ENCODE assay signal across 8 cellular contexts in genomic region chr7:100158229-100159098, GRCh38. TPM values are rescaled to one million over a fixed set of nuclear protein-coding genes. Genes with fewer than 3 reads are reported as not detected.
A peak's percentile ranks its signal among the peaks of the same experiment; 100 is the strongest.
DNase-seq lines count a peak whose midpoint lies in the region; ATAC-seq and TF ChIP-seq lines count a peak whose summit lies in the region.

TRAPPC14 (minus strand) TSS chr7:100158723; CDS start chr7:100158499, 224 bp downstream.

- peak within 1 kb of the TSS; percentile 85 for H3K27ac ChIP-seq in C4-2B

- DNase-seq in HT-29 (ENCODE audit: low spot score) (peak; percentile 87), NOMO-1 treated with DMSO at 0.1 percent for 48 hours (lab: John Stamatoyannopoulos, UW; ENCODE audit: unreplicated experiment) (peak; percentile 86), lung microvascular endothelial cell (ENCODE audit: low read depth in 2 of 2) (peak; percentile 65 to 68)
- DNase-seq in effector CD8-positive, alpha-beta T cell (lab: John Stamatoyannopoulos, UW), result peak; percentile 80
- DNase-seq in stimulated activated CD4-positive, alpha-beta T cell treated with anti-CD3 and anti-CD28 coated beads, TNF-alpha, amount 100 ng/mL, for 4 hours (ENCODE audit: low read depth in 3 of 3), result peak; percentile 81 to 94 (median 86)

- ATAC-seq in GM19438 (IDR thresholded peaks at IDR 0.05; ENCODE audit: low read depth, unreplicated experiment), result peak; percentile 70

- POLR2A ChIA-PET in activated CD8-positive, alpha-beta memory T cell treated with anti-CD3 and anti-CD28 coated beads for 36 hours (lab: Charles Lee), result no interaction called here

- CTCF ChIA-PET in activated CD8-positive, alpha-beta memory T cell treated with anti-CD3 and anti-CD28 coated beads for 36 hours (lab: Charles Lee), result interaction anchor here (0.6 to 1.9 kb wide), 4 partner anchors 9 to 75 kb away, joined by 3 to 5 read pairs (median 4); partner anchors contain the start of gene GAL3ST4

- TF ChIP-seq CTCF in C4-2B (conservative IDR thresholded peaks at IDR 0.05), result no peak

RNA-seq across cellular contexts. Expression of gene TRAPPC14, which starts in this region (rescaled TPM):
- total RNA-seq in HT-29 (2014; rRNA removed; shearing (Covaris generic)), result 22.5 and 27.8 TPM in 2 replicates
- total RNA-seq in activated CD8-positive, alpha-beta memory T cell treated with anti-CD3 and anti-CD28 coated beads for 36 hours, result 10 to 100 TPM; 26.6 to 26.7 TPM
- total RNA-seq in lung microvascular endothelial cell, result 3.9 and 6.0 TPM in 2 replicates

Comparison
In these comparisons a context has a peak if more than half of its experiments do, and no peak if none do; other contexts are left out.
1. Peak in every context shown above with its lines: DNase-seq, ATAC-seq and H3K27ac ChIP-seq.